ENCODE assay signal across 25 cellular contexts in genomic region chr10:100723180-100723579, GRCh38. TPM values are rescaled to one million over a fixed set of nuclear protein-coding genes. Genes with fewer than 3 reads are reported as not detected.
"Had no signal": no experiment of that assay in that cellular context is flagged by ENCODE, and none has a peak within 500 bp of the region (broad histone marks: within the 10 kb centered on the region; RNA-seq: fewer than 3 reads in every experiment).

No MANE protein-coding gene starts in this region.

- H3K4me3 ChIP-seq: adrenal gland, ascending aorta, lower lobe of right lung, right atrium auricular region, stomach, suprapubic skin, tibial nerve had no signal

- ATAC-seq: left lobe of liver; lower lobe of right lung; naive thymus-derived CD4-positive, alpha-beta T cell; pancreas; psoas muscle; SK-N-SH treated with all-trans-retinoic acid at 6 μM for 48 hours had no signal

- H3K27ac Mint-ChIP-seq: activated CD4-positive, alpha-beta memory T cell treated with anti-CD3 and anti-CD28 coated beads for 36 hours; activated naive CD8-positive, alpha-beta T cell had no signal

- H3K27ac ChIP-seq: adrenal gland, ascending aorta, brain microvascular endothelial cell, lower lobe of right lung, neutrophil, pancreas, psoas muscle, right atrium auricular region, stomach, suprapubic skin, tibial nerve had no signal

- H3K4me3 Mint-ChIP-seq: activated CD4-positive, alpha-beta memory T cell treated with anti-CD3 and anti-CD28 coated beads for 36 hours; activated naive CD8-positive, alpha-beta T cell had no signal

- H3K9me3 Mint-ChIP-seq: activated CD4-positive, alpha-beta memory T cell treated with anti-CD3 and anti-CD28 coated beads for 36 hours had no signal

- H3K9me3 ChIP-seq: adrenal gland, ascending aorta, lower lobe of right lung, neutrophil, pancreas, psoas muscle, right atrium auricular region, stomach, suprapubic skin, tibial nerve had no signal

- H3K36me3 Mint-ChIP-seq: activated CD4-positive, alpha-beta memory T cell treated with anti-CD3 and anti-CD28 coated beads for 36 hours; activated naive CD8-positive, alpha-beta T cell had no signal

- H3K4me1 ChIP-seq: ascending aorta, lower lobe of right lung, pancreas, psoas muscle had no signal

- H3K36me3 ChIP-seq: adrenal gland, ascending aorta, brain microvascular endothelial cell, lower lobe of right lung, neutrophil, pancreas, right atrium auricular region, stomach, suprapubic skin, tibial nerve had no signal

- H3K27me3 ChIP-seq: ascending aorta had no signal

- DNase-seq: activated CD4-positive, alpha-beta memory T cell treated with anti-CD3 and anti-CD28 coated beads for 36 hours; activated CD4-positive, alpha-beta T cell treated with anti-CD3 and anti-CD28 coated beads for 48 hours; activated CD4-positive, CD25-positive, alpha-beta regulatory T cell; adrenal gland; brain microvascular endothelial cell; caudate nucleus; dermis blood vessel endothelial cell; effector CD8-positive, alpha-beta T cell; foreskin melanocyte; lower lobe of right lung; naive thymus-derived CD4-positive, alpha-beta T cell; psoas muscle; stimulated activated CD4-positive, alpha-beta T cell treated with anti-CD3 and anti-CD28 coated beads, Interleukin-12 subunit alpha, Interleukin-12 subunit beta, amount 100 ng/mL, for 4 hours; stimulated activated CD4-positive, alpha-beta T cell treated with anti-CD3 and anti-CD28 coated beads, Interleukin-4, amount 100 ng/mL, for 4 hours; stomach had no signal

RNA-seq across cellular contexts. Expression of gene PAX2, which starts 22.2 kb away (rescaled TPM):
- total RNA-seq: activated CD4-positive, alpha-beta memory T cell treated with anti-CD3 and anti-CD28 coated beads for 36 hours; ascending aorta; lower lobe of right lung; naive thymus-derived CD4-positive, alpha-beta T cell; psoas muscle; right atrium auricular region; stomach; suprapubic skin; tibial nerve had no signal
- polyA plus RNA-seq: esophagus; naive thymus-derived CD4-positive, alpha-beta T cell; psoas muscle; stomach had no signal
